ENCODE assay signal across 9 cellular contexts in the genomic region with DNA sequence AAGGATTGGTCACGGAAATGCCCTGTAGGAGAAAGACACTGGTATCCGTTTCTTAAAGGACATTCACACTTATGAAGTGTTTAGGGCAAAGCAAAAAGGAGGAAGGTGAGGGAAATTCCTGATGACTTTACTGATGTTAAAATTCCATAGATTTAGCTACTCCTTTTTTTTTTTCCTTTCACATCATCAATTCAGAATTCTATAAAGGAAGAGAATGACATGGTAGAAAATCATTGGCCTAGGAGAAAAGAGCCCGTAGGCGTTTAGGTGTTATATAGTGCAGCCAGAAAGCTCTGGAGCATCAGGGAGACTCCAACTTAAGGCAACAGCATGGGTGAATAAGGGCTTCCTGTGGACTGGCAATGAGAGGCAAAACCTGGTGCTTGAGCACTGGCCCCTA. TPM values are rescaled to one million over a fixed set of nuclear protein-coding genes. Genes with fewer than 3 reads are reported as not detected.
DNase-seq lines count a peak whose midpoint lies in the region; ATAC-seq and TF ChIP-seq lines count a peak whose summit lies in the region.
"Had no signal": no experiment of that assay in that cellular context is flagged by ENCODE, and none has a peak within 500 bp of the region (broad histone marks: within the 10 kb centered on the region; RNA-seq: fewer than 3 reads in every experiment).

Gene TSLP (plus strand): TSS at position 301 of the 400 bp plus-strand sequence. CDS start 178 bp downstream, outside the sequence.

- intact Hi-C loops in breast epithelium (cut with DNase I; ENCODE audit: low total_unique reads): no loop called here

- POLR2A ChIA-PET in AG04449 (lab: Yijun Ruan, JAX): no interaction called here

- CTCF ChIA-PET in AG04449 (lab: Yijun Ruan, JAX): no interaction called here

- H3K27ac ChIP-seq in breast epithelium: no peak within 1 kb of the TSS
- no peak within 1 kb of the TSS for H3K27ac ChIP-seq in muscle layer of duodenum (ENCODE audit: low read length)

- H3K36me3 ChIP-seq in H7 (replicated peaks; ENCODE audit: control insufficient read depth, insufficient read depth, low read length) (no peaks in the 10 kb centered on the region; the same call in 1 of the 2 replicates), breast epithelium (no peaks in the 10 kb centered on the region), muscle layer of duodenum (ENCODE audit: control insufficient read depth in 1 of 2, insufficient read depth in 2 of 2, low read length in 2 of 2) (no peaks in the 10 kb centered on the region)

- no peak for TF ChIP-seq POLR2A in breast epithelium (IDR thresholded peaks at IDR 0.05)

- no peak for ATAC-seq in HG03139 (IDR thresholded peaks at IDR 0.05; ENCODE audit: unreplicated experiment)

- peak within 1 kb of the TSS; percentile 39 for H3K4me3 ChIP-seq in AG04449 (ENCODE audit: low read depth, low read length)
- peak within 1 kb of the TSS; percentile 51 for H3K4me3 ChIP-seq in H7 (ENCODE audit: insufficient read depth, low read depth, low read length)
- H3K4me3 ChIP-seq in breast epithelium: peak within 1 kb of the TSS; percentile 13 to 78 (median 60)
- H3K4me3 ChIP-seq in muscle layer of duodenum (ENCODE audit: low read depth in 1 of 2, low read length in 2 of 2): peak within 1 kb of the TSS; percentile 28 to 88

- no peak for TF ChIP-seq CTCF in AG04449 (IDR thresholded peaks at IDR 0.05; ENCODE audit: insufficient read depth, low read length, missing control alignments)
- no peak for TF ChIP-seq CTCF in breast epithelium (IDR thresholded peaks at IDR 0.05)

- no peaks in the 10 kb centered on the region for H3K9me3 ChIP-seq in breast epithelium
- H3K9me3 ChIP-seq in muscle layer of duodenum (ENCODE audit: control insufficient read depth in 1 of 2, low read length in 2 of 2): no peaks in the 10 kb centered on the region

- H3K27me3 ChIP-seq in H7 (ENCODE audit: control insufficient read depth, insufficient read depth, low read length): peaks cover 64% of the 10 kb centered on the region
- H3K27me3 ChIP-seq in breast epithelium: peaks cover 0 to 4% of the 10 kb centered on the region in 2 donors
- H3K27me3 ChIP-seq in muscle layer of duodenum (ENCODE audit: low read depth, low read length): peaks cover 17% of the 10 kb centered on the region

- H3K4me1 ChIP-seq in breast epithelium (no peaks in the 10 kb centered on the region), muscle layer of duodenum (ENCODE audit: control insufficient read depth in 1 of 2, insufficient read depth in 2 of 2, low read length in 2 of 2) (peaks cover 0 to 26% of the 10 kb centered on the region in 2 donors)

- DNase-seq in AG04449 (ENCODE audit: low read depth, low spot score) (no peak), H7 (no peak), breast epithelium (ENCODE audit: low spot score in 2 of 2) (no peak), RKO (ENCODE audit: low spot score) (no peak), DMS153 (lab: John Stamatoyannopoulos, UW) (no peak), Ammon's horn (ENCODE audit: low spot score) (no peak)

RNA-seq across cellular contexts. Expression of gene TSLP, which starts in this region (rescaled TPM):
- total RNA-seq in H7 (2014; rRNA removed; shearing (Covaris generic)): 0.15 and 0.28 TPM in 2 replicates
- 1 to 10 TPM in 1 of 3 donors, under 1 TPM in 2; 0.44 to 1.6 (median 0.66) TPM for total RNA-seq in breast epithelium
- total RNA-seq: Daoy had no signal
